Comparison of ENCODE assay signal across 2 cellular contexts in the genomic region with DNA sequence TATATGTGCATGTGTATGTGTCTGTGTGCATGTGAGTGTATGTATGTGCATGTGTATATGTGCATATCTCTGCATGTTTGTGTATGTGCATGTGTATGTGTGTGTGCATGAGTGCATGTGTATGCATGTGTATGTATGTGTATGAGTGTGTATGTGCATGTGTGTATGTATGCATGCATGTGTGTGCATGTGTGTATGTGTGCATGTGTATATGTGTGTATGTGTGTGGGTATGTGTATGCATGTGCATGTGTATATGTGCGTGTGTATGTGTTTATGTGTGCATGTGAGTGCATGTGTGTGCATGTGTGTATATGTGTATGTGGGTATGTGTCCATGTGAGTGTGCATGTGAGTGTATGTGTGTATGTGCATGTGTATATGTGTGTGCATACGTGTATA. TPM values are rescaled to one million over a fixed set of nuclear protein-coding genes. Genes with fewer than 3 reads are reported as not detected.
"Had no signal": no experiment of that assay in that cellular context is flagged by ENCODE, and none has a peak within 500 bp of the region (broad histone marks: within the 10 kb centered on the region; RNA-seq: fewer than 3 reads in every experiment).

No MANE protein-coding gene starts in this region.

RNA-seq across cellular contexts. Expression of a gene that starts 24.6 kb away (rescaled TPM):
- total RNA-seq: G401, GM12878 had no signal
- polyA plus RNA-seq: GM12878 had no signal
